12 cellular contexts compared by ENCODE assay signal in genomic region chr10:100349672-100350071, GRCh38. TPM values are rescaled to one million over a fixed set of nuclear protein-coding genes. Genes with fewer than 3 reads are reported as not detected.
A peak's percentile ranks its signal among the peaks of the same experiment; 100 is the strongest.
DNase-seq lines count a peak whose midpoint lies in the region; TF ChIP-seq lines count a peak whose summit lies in the region.
"Had no signal": no experiment of that assay in that cellular context is flagged by ENCODE, and none has a peak within 500 bp of the region (broad histone marks: within the 10 kb centered on the region; RNA-seq: fewer than 3 reads in every experiment).

No MANE protein-coding gene starts in this region.

- H2BK5ac ChIP-seq in neuronal stem cell (ENCODE audit: low read length), result peak overlapping the region; percentile 79

- no peak overlapping the region for H4K8ac ChIP-seq in neuronal stem cell (ENCODE audit: low read depth, low read length)

- no peak overlapping the region for H4K91ac ChIP-seq in neuronal stem cell (ENCODE audit: low read depth, low read length, poor library complexity)

- H3K4ac ChIP-seq in neuronal stem cell (ENCODE audit: low read length), result no peak overlapping the region

- peaks cover 9% of the 10 kb centered on the region for H3K79me1 ChIP-seq in neuronal stem cell (ENCODE audit: low read depth, low read length)

- H2AFZ ChIP-seq in OCI-LY3 (ENCODE audit: low read depth, low read length) (no peak overlapping the region), neuronal stem cell (ENCODE audit: low read length) (no peak overlapping the region)

- H3K4me2 ChIP-seq in OCI-LY3 (ENCODE audit: low read length), result peak overlapping the region; percentile 99
- H3K4me2 ChIP-seq in neuronal stem cell (ENCODE audit: insufficient read depth, low read length, poor library complexity, severe bottlenecking), result peak overlapping the region; percentile 74

- no peak overlapping the region for H2BK12ac ChIP-seq in neuronal stem cell (ENCODE audit: low read length)

- no peak overlapping the region for H3K27ac ChIP-seq in OCI-LY3 (ENCODE audit: low read length)
- H3K27ac ChIP-seq in ectodermal cell (ENCODE audit: insufficient read depth, low read depth, low read length, poor library complexity, severe bottlenecking), result no peak overlapping the region
- H3K27ac ChIP-seq in neuronal stem cell (replicated peaks; ENCODE audit: low read length), result no peak overlapping the region
- no peak overlapping the region for H3K27ac ChIP-seq in esophagus muscularis mucosa (replicated peaks in 1 of 4)
- H3K27ac ChIP-seq: sigmoid colon had no signal

- peak overlapping the region; percentile 100; the same call in 1 of the 2 replicates for H3K4me3 ChIP-seq in OCI-LY3 (ENCODE audit: low read length)
- H3K4me3 ChIP-seq in ectodermal cell (ENCODE audit: insufficient read depth, low read depth, low read length), result peak overlapping the region; percentile 96
- peak overlapping the region; percentile 96 to 97 for H3K4me3 ChIP-seq in neuronal stem cell (ENCODE audit: low read length in 2 of 2)
- H3K4me3 ChIP-seq in esophagus muscularis mucosa, result no peak overlapping the region
- H3K4me3 ChIP-seq: sigmoid colon had no signal

- TF ChIP-seq EP300 in esophagus muscularis mucosa (IDR thresholded peaks at IDR 0.05), result no peak

- peaks cover 78% of the 10 kb centered on the region for H3K79me2 ChIP-seq in OCI-LY3 (ENCODE audit: low read length)

- intact Hi-C loops in esophagus muscularis mucosa (cut with DNase I), result no loop called here

- TF ChIP-seq CTCF in OCI-LY3 (IDR thresholded peaks at IDR 0.05; ENCODE audit: low read depth, low read length), result no peak
- TF ChIP-seq CTCF in esophagus muscularis mucosa (IDR thresholded peaks at IDR 0.05), result no peak

- H3K36me3 ChIP-seq in OCI-LY3 (replicated peaks; ENCODE audit: low read depth, low read length) (peaks cover 68% of the 10 kb centered on the region), ectodermal cell (ENCODE audit: control insufficient read depth, insufficient read depth, low read length) (peaks cover 32% of the 10 kb centered on the region), neuronal stem cell (replicated peaks in 1 of 2; ENCODE audit: control insufficient read depth in 2 of 2, insufficient read depth in 2 of 2, low read length in 2 of 2) (peaks cover 62 to 70% of the 10 kb centered on the region in 2 donors), esophagus muscularis mucosa (peaks cover 0 to 4% (median 0%) of the 10 kb centered on the region in 4 donors)
- H3K36me3 ChIP-seq: sigmoid colon had no signal

- peaks cover 56% of the 10 kb centered on the region for H4K20me1 ChIP-seq in OCI-LY3 (ENCODE audit: insufficient read depth, low read length)

- H2AK5ac ChIP-seq in neuronal stem cell (ENCODE audit: low read depth, low read length), result no peak overlapping the region

- H3K4me1 ChIP-seq in OCI-LY3 (ENCODE audit: low read length), result peaks cover 27% of the 10 kb centered on the region
- H3K4me1 ChIP-seq in ectodermal cell (ENCODE audit: control insufficient read depth, insufficient read depth, low read length), result peaks cover 33% of the 10 kb centered on the region
- peaks cover 34 to 38% of the 10 kb centered on the region in 2 donors for H3K4me1 ChIP-seq in neuronal stem cell (ENCODE audit: control insufficient read depth in 2 of 2, insufficient read depth in 1 of 2, low read depth in 1 of 2, low read length in 2 of 2)
- H3K4me1 ChIP-seq in esophagus muscularis mucosa, result peaks cover 18 to 24% (median 22%) of the 10 kb centered on the region in 4 donors

- peak; percentile 31 for DNase-seq in NCI-H2171 treated with DMSO at 0.1 percent for 48 hours (lab: John Stamatoyannopoulos, UW)
- no peak for DNase-seq in NCI-H2171 (lab: John Stamatoyannopoulos, UW)
- no peak for DNase-seq in neuronal stem cell (ENCODE audit: low spot score)
- DNase-seq in NCI-H446 treated with DMSO at 0.1 percent for 48 hours (lab: John Stamatoyannopoulos, UW), result no peak
- no peak for DNase-seq in hippocampal formation (lab: John Stamatoyannopoulos, UW)
- DNase-seq in esophagus muscularis mucosa (ENCODE audit: extremely low spot score), result no peak
- DNase-seq: ACHN; NCI-H1694 treated with DMSO at 0.1 percent for 48 hours; sigmoid colon; stimulated activated naive CD4-positive, alpha-beta T cell had no signal

- no peak overlapping the region for H2BK120ac ChIP-seq in neuronal stem cell (ENCODE audit: low read depth, low read length)

- TF ChIP-seq POLR2A in esophagus muscularis mucosa (IDR thresholded peaks at IDR 0.05; ENCODE audit: low read depth), result no peak

- 67 to 74% methylated on average over 3 of the region's 3 CpGs for WGBS in ectodermal cell, 2 experiments
- no CpG with 5 or more reads among the region's 3 CpGs for whole genome bisulfite sequencing in neuronal stem cell (ENCODE audit: extremely low coverage in 2 of 2, insufficient read length in 2 of 2, insufficient replicate concordance in 1 of 2), 2 donors
- 94% methylated on average over 3 of the region's 3 CpGs for WGBS in esophagus muscularis mucosa

- H3K18ac ChIP-seq in neuronal stem cell (ENCODE audit: low read length), result no peak overlapping the region

- H2BK15ac ChIP-seq in neuronal stem cell (ENCODE audit: low read length), result no peak overlapping the region

- H3K9me3 ChIP-seq in OCI-LY3 (ENCODE audit: insufficient read depth, low read length), result no peaks in the 10 kb centered on the region
- no peaks in the 10 kb centered on the region for H3K9me3 ChIP-seq in ectodermal cell (ENCODE audit: control insufficient read depth, low read length)
- peaks cover 0 to 37% of the 10 kb centered on the region in 2 donors for H3K9me3 ChIP-seq in neuronal stem cell (replicated peaks in 1 of 2; ENCODE audit: control insufficient read depth in 2 of 2, insufficient read depth in 1 of 2, low read depth in 1 of 2, low read length in 2 of 2)
- H3K9me3 ChIP-seq in esophagus muscularis mucosa, result no peaks in the 10 kb centered on the region
- H3K9me3 ChIP-seq: sigmoid colon had no signal

- no peak overlapping the region for H3K14ac ChIP-seq in neuronal stem cell (ENCODE audit: low read length)

- H3K9ac ChIP-seq in OCI-LY3 (ENCODE audit: low read length), result no peak overlapping the region
- H3K9ac ChIP-seq in neuronal stem cell (ENCODE audit: low read depth, low read length, poor library complexity), result peak overlapping the region; percentile 53

- H3K23ac ChIP-seq in neuronal stem cell (ENCODE audit: low read depth, low read length, poor library complexity), result no peak overlapping the region

- H3K27me3 ChIP-seq in OCI-LY3 (ENCODE audit: low read depth, low read length) (no peaks in the 10 kb centered on the region), ectodermal cell (ENCODE audit: control insufficient read depth, insufficient read depth, low read length, poor library complexity, severe bottlenecking) (no peaks in the 10 kb centered on the region), neuronal stem cell (ENCODE audit: control insufficient read depth in 3 of 3, insufficient read depth in 3 of 3, low read depth in 1 of 3, low read length in 3 of 3) (no peaks in the 10 kb centered on the region), esophagus muscularis mucosa (peaks cover 0 to 55% (median 14%) of the 10 kb centered on the region in 4 donors)

RNA-seq across cellular contexts. Expression of gene SCD, which starts 2.6 kb away (rescaled TPM):
- polyA plus RNA-seq in ectodermal cell (2013, experiment 1 of 4), result 427 TPM
- polyA plus RNA-seq in ectodermal cell (2013, experiment 2 of 4), result 394 TPM
- polyA plus RNA-seq in ectodermal cell (2013, experiment 3 of 4), result 204 TPM
- polyA plus RNA-seq in ectodermal cell (2013, experiment 4 of 4), result 220 TPM
- 373 TPM for polyA plus RNA-seq in neuronal stem cell (2013, experiment 1 of 2)
- polyA plus RNA-seq in neuronal stem cell (2013, experiment 2 of 2), result 380 TPM
- 10 to 100 TPM in 1 of 4 donors, 1 to 10 TPM in 3; 7.1 to 16.8 (median 9.1) TPM for total RNA-seq in esophagus muscularis mucosa

RNA-seq across cellular contexts. Expression of gene PKD2L1, which starts 19.6 kb away (rescaled TPM):
- polyA plus RNA-seq in ectodermal cell (2013, experiment 1 of 4), result not detected
- not detected for polyA plus RNA-seq in ectodermal cell (2013, experiment 2 of 4)
- not detected for polyA plus RNA-seq in ectodermal cell (2013, experiment 3 of 4)
- polyA plus RNA-seq in ectodermal cell (2013, experiment 4 of 4), result not detected
- 0.01 TPM for polyA plus RNA-seq in neuronal stem cell (2013, experiment 1 of 2)
- polyA plus RNA-seq in neuronal stem cell (2013, experiment 2 of 2), result 0.10 TPM
- not detected for total RNA-seq in esophagus muscularis mucosa
- total RNA-seq: sigmoid colon had no signal

Comparison
In these comparisons a context has a peak if more than half of its experiments do, and no peak if none do; other contexts are left out.
1. H3K4me3 ChIP-seq: peak in OCI-LY3 (single experiment), ectodermal cell (single experiment) and neuronal stem cell (2 of 2); none in esophagus muscularis mucosa (0 of 4).